In the genomic region with DNA sequence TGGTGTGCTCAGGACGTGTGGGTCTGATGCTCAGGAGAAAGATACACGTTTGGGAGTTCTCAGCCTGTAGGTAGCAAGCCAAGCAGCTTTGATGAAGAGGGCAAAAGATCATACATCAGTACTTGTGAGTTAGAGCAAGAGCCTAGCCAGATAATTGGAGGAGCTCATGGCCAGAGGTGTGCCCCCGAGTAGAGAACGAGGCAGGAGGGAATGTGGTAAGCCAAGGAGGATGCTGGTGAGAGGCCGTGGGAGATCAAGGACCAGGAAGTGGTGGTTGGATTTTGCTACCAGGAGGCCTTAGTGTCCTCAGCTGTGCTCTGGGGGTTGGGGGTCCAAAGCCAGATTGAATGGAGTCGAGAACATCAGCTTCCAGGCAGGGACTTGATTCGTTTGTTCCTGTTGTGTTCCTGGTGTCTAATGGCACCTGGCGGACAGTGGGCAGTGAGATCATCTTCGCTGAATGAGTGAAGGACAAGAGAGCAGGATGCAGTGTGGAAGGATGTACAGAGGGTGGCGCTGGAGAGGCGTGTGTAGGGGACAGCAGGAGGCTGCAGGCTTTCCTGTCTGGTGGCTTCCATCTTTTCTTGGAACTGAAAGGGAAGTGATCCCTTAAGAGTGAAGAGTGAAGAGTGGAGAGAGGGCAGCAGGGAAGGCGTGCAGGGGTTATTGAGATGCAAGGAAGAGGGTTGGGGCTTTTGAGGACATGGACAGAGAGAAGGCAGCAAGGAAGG, we compare ENCODE assay signal across 8 cellular contexts. TPM values are rescaled to one million over a fixed set of nuclear protein-coding genes. Genes with fewer than 3 reads are reported as not detected.
DNase-seq lines count a peak whose midpoint lies in the region; ATAC-seq lines count a peak whose summit lies in the region.

No MANE protein-coding gene starts in this region.

- H3K36me3 Mint-ChIP-seq in activated naive CD4-positive, alpha-beta T cell treated with anti-CD3 and anti-CD28 coated beads, Interleukin-2, amount 50 U/mL, for 72 hours: peaks cover 4 to 5% of the 10 kb centered on the region in 2 donors

- no peaks in the 10 kb centered on the region for H3K9me3 Mint-ChIP-seq in activated naive CD4-positive, alpha-beta T cell treated with anti-CD3 and anti-CD28 coated beads, Interleukin-2, amount 50 U/mL, for 72 hours

- peak; percentile 72 to 78 for ATAC-seq in activated naive CD4-positive, alpha-beta T cell treated with anti-CD3 and anti-CD28 coated beads, Interleukin-2, amount 50 U/mL, for 72 hours
- ATAC-seq in GM18907 (IDR thresholded peaks at IDR 0.05; ENCODE audit: unreplicated experiment): no peak

- peak overlapping the region; percentile 12 to 78 for H3K27ac Mint-ChIP-seq in activated naive CD4-positive, alpha-beta T cell treated with anti-CD3 and anti-CD28 coated beads, Interleukin-2, amount 50 U/mL, for 72 hours

- DNase-seq in activated naive CD4-positive, alpha-beta T cell treated with Interleukin-2 at 50 U/mL for 16 hours: peak; percentile 30
- DNase-seq in activated naive CD4-positive, alpha-beta T cell (lab: John Stamatoyannopoulos, UW): no peak
- peak; percentile 69 for DNase-seq in NCI-H2196 (lab: John Stamatoyannopoulos, UW; ENCODE audit: unreplicated experiment)
- DNase-seq in activated naive CD4-positive, alpha-beta T cell treated with anti-CD3 and anti-CD28 coated beads, Interleukin-2, amount 50 U/mL, for 72 hours (ENCODE audit: low spot score in 2 of 2): peak in 1 of 2 donors; percentile 56
- DNase-seq in iris pigment epithelial cell (ENCODE audit: low read depth): peak; percentile 74
- peak; percentile 52 for DNase-seq in superior temporal gyrus (ENCODE audit: extremely low spot score)
- no peak for DNase-seq in NCI-H2107 treated with DMSO at 0.1 percent for 48 hours (lab: John Stamatoyannopoulos, UW; ENCODE audit: unreplicated experiment)

RNA-seq across cellular contexts. Expression of gene FBXL19, which starts 11.6 kb away (rescaled TPM):
- 10 to 100 TPM; 24.4 to 36.4 TPM for total RNA-seq in activated naive CD4-positive, alpha-beta T cell treated with anti-CD3 and anti-CD28 coated beads, Interleukin-2, amount 50 U/mL, for 72 hours

RNA-seq across cellular contexts. Expression of gene ORAI3, which starts 13.9 kb away (rescaled TPM):
- 10 to 100 TPM in 1 of 2 donors, 1 to 10 TPM in 1; 7.3 to 17.1 TPM for total RNA-seq in activated naive CD4-positive, alpha-beta T cell treated with anti-CD3 and anti-CD28 coated beads, Interleukin-2, amount 50 U/mL, for 72 hours

RNA-seq across cellular contexts. Expression of gene SETD1A, which starts 22.6 kb away (rescaled TPM):
- 10 to 100 TPM; 24.5 to 34.1 TPM for total RNA-seq in activated naive CD4-positive, alpha-beta T cell treated with anti-CD3 and anti-CD28 coated beads, Interleukin-2, amount 50 U/mL, for 72 hours

RNA-seq across cellular contexts. Expression of gene CTF1, which starts 38.6 kb away (rescaled TPM):
- under 1 TPM; 0.29 to 0.96 TPM for total RNA-seq in activated naive CD4-positive, alpha-beta T cell treated with anti-CD3 and anti-CD28 coated beads, Interleukin-2, amount 50 U/mL, for 72 hours

RNA-seq across cellular contexts. Expression of gene BCL7C, which starts 41.1 kb away (rescaled TPM):
- total RNA-seq in activated naive CD4-positive, alpha-beta T cell treated with anti-CD3 and anti-CD28 coated beads, Interleukin-2, amount 50 U/mL, for 72 hours: 10 to 100 TPM; 27.3 to 45.9 TPM

Comparison
In these comparisons a context has a peak if more than half of its experiments do, and no peak if none do; other contexts are left out.
1. DNase-seq: peak in activated naive CD4-positive, alpha-beta T cell treated with Interleukin-2 at 50 U/mL for 16 hours (single experiment), NCI-H2196 (single experiment), iris pigment epithelial cell (single experiment) and superior temporal gyrus (single experiment); none in activated naive CD4-positive, alpha-beta T cell (0 of 4) and NCI-H2107 treated with DMSO at 0.1 percent for 48 hours (single experiment).